Comparison of ENCODE assay signal across 29 cellular contexts in genomic region chr15:39056357-39056756, GRCh38.
"Had no signal": no experiment of that assay in that cellular context is flagged by ENCODE, and none has a peak within 500 bp of the region (broad histone marks: within the 10 kb centered on the region; RNA-seq: fewer than 3 reads in every experiment).

No MANE protein-coding gene starts in this region.

- H3K27ac ChIP-seq: Peyer's patch, SJSA1, WERI-Rb-1 had no signal

- H3K4me3 ChIP-seq: Peyer's patch, SJSA1 had no signal

- FAIRE-seq: bronchial epithelial cell had no signal

- DNase-seq: activated CD4-positive, alpha-beta T cell treated with anti-CD3 and anti-CD28 coated beads, Interleukin-2, amount 10 ng/mL, durations not matched to agents 24 days and 14 days; activated CD4-positive, alpha-beta T cell treated with anti-CD3 and anti-CD28 coated beads, Interleukin-2, amount 50 U/mL, for 4 hours; activated CD4-positive, CD25-positive, alpha-beta regulatory T cell; activated CD8-positive, alpha-beta T cell treated with anti-CD3 and anti-CD28 coated beads for 36 hours; activated gamma-delta T cell; activated naive CD4-positive, alpha-beta T cell treated with Interleukin-2 at 50 U/mL for 16 hours; activated naive CD8-positive, alpha-beta T cell treated with anti-CD3 and anti-CD28 coated beads, Interleukin-2, amount 10 ng/mL, durations not matched to agents 7 days and 5 days; activated T-cell treated with anti-CD3 and anti-CD28 coated beads, Interleukin-2, amount 50 U/mL, for 24 hours; central memory CD4-positive, alpha-beta T cell; Karpas-422; KBM-7; NCI-H1105; NCI-H1417 treated with DMSO at 0.1 percent for 48 hours; NCI-H187 treated with DMSO at 0.1 percent for 48 hours; NCI-H2081; NCI-H345; NCI-H524 treated with DMSO at 0.1 percent for 48 hours; NK-92 treated with Interleukin-12 subunit alpha and Interleukin-12 subunit beta, amount 100 ng/mL, for 24 hours; PC-3; Peyer's patch; RPMI8226; SHP77 treated with DMSO at 0.1 percent for 48 hours; SW 1271; T-helper 1 cell; T-helper 2 cell; T-helper 9 cell; WERI-Rb-1 had no signal

- H3K36me3 ChIP-seq: Peyer's patch, SJSA1, WERI-Rb-1 had no signal

- H3K9me3 ChIP-seq: Peyer's patch, SJSA1 had no signal

- ATAC-seq: activated CD8-positive, alpha-beta T cell treated with anti-CD3 and anti-CD28 coated beads for 36 hours; PC-3 had no signal

- H3K4me1 ChIP-seq: Peyer's patch had no signal

- H3K27me3 ChIP-seq: Peyer's patch, SJSA1 had no signal
